8 cellular contexts compared by ENCODE assay signal in the genomic region with DNA sequence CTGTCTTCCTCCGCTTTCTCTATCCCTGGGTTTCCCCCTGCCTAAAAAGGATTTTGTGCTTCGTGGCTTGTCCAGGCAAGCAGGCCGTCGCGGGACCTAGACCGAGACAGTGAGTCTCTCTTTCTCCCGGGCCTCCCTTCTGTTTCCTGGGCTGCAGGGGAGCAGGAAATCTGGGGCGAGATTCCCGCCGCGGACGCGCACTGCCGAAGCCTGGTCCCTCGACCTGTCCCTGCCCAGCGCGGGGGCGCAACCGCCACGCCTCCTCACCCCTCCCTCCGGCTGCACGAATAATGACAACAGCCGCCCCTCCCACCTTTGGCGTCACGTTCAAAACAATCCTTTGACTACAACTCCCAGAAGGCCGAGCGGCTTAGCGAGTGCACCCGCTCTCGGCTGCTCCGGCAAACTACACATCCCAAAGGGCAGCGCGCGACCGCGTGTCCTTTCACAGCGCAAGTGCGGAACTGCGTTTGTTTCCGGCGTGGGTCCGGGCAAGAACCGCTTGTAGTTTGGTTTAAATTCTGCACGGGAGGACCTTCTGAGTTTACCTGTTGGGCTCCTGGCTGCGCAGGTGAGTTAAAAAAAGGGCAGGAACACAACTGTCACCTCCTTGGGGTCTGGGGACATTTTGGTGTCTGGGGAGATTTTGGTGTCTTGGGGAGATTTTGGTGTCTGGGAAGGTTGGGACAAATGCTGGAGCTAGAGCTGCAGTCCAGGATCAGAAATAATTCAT. TPM values are rescaled to one million over a fixed set of nuclear protein-coding genes. Genes with fewer than 3 reads are reported as not detected.
DNase-seq lines count a peak whose midpoint lies in the region; ATAC-seq and TF ChIP-seq lines count a peak whose summit lies in the region.

A gene (plus strand): TSS at position 473 of the 733 bp plus-strand sequence. CDS start 1,715 bp downstream, outside the sequence.

- DNase-seq in NCI-H748 (lab: John Stamatoyannopoulos, UW; ENCODE audit: unreplicated experiment) (peak; percentile 99), left lung (peak; percentile 99 to 100)
- DNase-seq in activated CD4-positive, alpha-beta T cell treated with anti-CD3 and anti-CD28 coated beads, Interleukin-2, amount 50 U/mL, for 1 hour, result peak; percentile 99
- peak; percentile 95 to 99 for DNase-seq in stimulated activated CD4-positive, alpha-beta T cell treated with anti-CD3 and anti-CD28 coated beads, Interleukin-2, amount 100 ng/mL, for 48 hours

- peak within 1 kb of the TSS; percentile 84 to 96 (median 93) for H3K4me2 ChIP-seq in BLaER1 treated with 17β-estradiol and CSF1 and Interleukin-3, amounts not matched to agents 10 nM and 100 nM

- peaks cover 32 to 39% (median 36%) of the 10 kb centered on the region in 11 experiments for H3K36me3 ChIP-seq in BLaER1 treated with 17β-estradiol and CSF1 and Interleukin-3, amounts not matched to agents 10 nM and 100 nM
- peaks cover 0 to 35% of the 10 kb centered on the region in 2 donors for H3K36me3 ChIP-seq in left lung

- intact Hi-C loops in dendritic cell treated with granulocyte-macrophage colony-stimulating factor and Interleukin-4, amounts not matched to agents 40 ng/mL and 50 ng/mL, for 4 days (cut with micrococcal nuclease), result loop anchor here (1.0 kb wide), 3 partner anchors 10 to 84 kb away; a partner anchor contains a TSS
- intact Hi-C loops in left lung (cut with DNase I), result no loop called here

- H3K4me1 Mint-ChIP-seq in dendritic cell treated with granulocyte-macrophage colony-stimulating factor and Interleukin-4, amounts not matched to agents 40 ng/mL and 50 ng/mL, for 4 days (ENCODE audit: low read depth), result peaks cover 51% of the 10 kb centered on the region

- peak within 1 kb of the TSS; percentile 92 for H3K27ac Mint-ChIP-seq in dendritic cell treated with granulocyte-macrophage colony-stimulating factor and Interleukin-4, amounts not matched to agents 40 ng/mL and 50 ng/mL, for 4 days

- TF ChIP-seq CTCF in left lung (IDR thresholded peaks at IDR 0.05), result no peak

- H3K4me3 Mint-ChIP-seq in dendritic cell treated with granulocyte-macrophage colony-stimulating factor and Interleukin-4, amounts not matched to agents 40 ng/mL and 50 ng/mL, for 4 days, result peak within 1 kb of the TSS; percentile 99

- peak; percentile 98 for ATAC-seq in GM19351 (IDR thresholded peaks at IDR 0.05; ENCODE audit: unreplicated experiment)
- peak; percentile 99 for ATAC-seq in HG03521 (IDR thresholded peaks at IDR 0.05; ENCODE audit: unreplicated experiment)
- ATAC-seq in left lung, result peak; percentile 99

- peak within 1 kb of the TSS; percentile 66 to 95 (median 76) for H3K4me3 ChIP-seq in BLaER1 treated with 17β-estradiol and CSF1 and Interleukin-3, amounts not matched to agents 10 nM and 100 nM
- peak within 1 kb of the TSS; percentile 59 to 78 for H3K4me3 ChIP-seq in left lung

- H3K4me1 ChIP-seq in BLaER1 treated with 17β-estradiol and CSF1 and Interleukin-3, amounts not matched to agents 10 nM and 100 nM, result peaks cover 22 to 51% (median 34%) of the 10 kb centered on the region in 10 experiments
- H3K4me1 ChIP-seq in left lung, result peaks cover 7 to 28% of the 10 kb centered on the region in 2 donors

- H3K27me3 Mint-ChIP-seq in dendritic cell treated with granulocyte-macrophage colony-stimulating factor and Interleukin-4, amounts not matched to agents 40 ng/mL and 50 ng/mL, for 4 days, result no peaks in the 10 kb centered on the region

- peaks cover 0 to 45% (median 18%) of the 10 kb centered on the region in 11 experiments; a peak in 12 of 22 replicates for H4K20me1 ChIP-seq in BLaER1 treated with 17β-estradiol and CSF1 and Interleukin-3, amounts not matched to agents 10 nM and 100 nM

- H3K9me3 ChIP-seq in BLaER1 treated with 17β-estradiol and CSF1 and Interleukin-3, amounts not matched to agents 10 nM and 100 nM (replicated peaks in 1 of 11), result no peaks in the 10 kb centered on the region
- no peaks in the 10 kb centered on the region for H3K9me3 ChIP-seq in left lung

- peak within 1 kb of the TSS; percentile 78 to 92 (median 84) for H3K9ac ChIP-seq in BLaER1 treated with 17β-estradiol and CSF1 and Interleukin-3, amounts not matched to agents 10 nM and 100 nM

- no peaks in the 10 kb centered on the region for H3K9me3 Mint-ChIP-seq in dendritic cell treated with granulocyte-macrophage colony-stimulating factor and Interleukin-4, amounts not matched to agents 40 ng/mL and 50 ng/mL, for 4 days

- peaks cover 46% of the 10 kb centered on the region for H3K36me3 Mint-ChIP-seq in dendritic cell treated with granulocyte-macrophage colony-stimulating factor and Interleukin-4, amounts not matched to agents 40 ng/mL and 50 ng/mL, for 4 days (ENCODE audit: low read depth)

- no peaks in the 10 kb centered on the region for H3K27me3 ChIP-seq in BLaER1 treated with 17β-estradiol and CSF1 and Interleukin-3, amounts not matched to agents 10 nM and 100 nM
- H3K27me3 ChIP-seq in left lung, result peaks cover 0 to 3% of the 10 kb centered on the region in 2 donors

- H3K27ac ChIP-seq in BLaER1 treated with 17β-estradiol and CSF1 and Interleukin-3, amounts not matched to agents 10 nM and 100 nM, result peak within 1 kb of the TSS; percentile 66 to 83 (median 77)
- H3K27ac ChIP-seq in left lung, result peak within 1 kb of the TSS; percentile 83 to 88

RNA-seq across cellular contexts. Expression of the gene that starts here (rescaled TPM):
- total RNA-seq in left lung, result 10 to 100 TPM; 10.1 to 13.1 TPM

Comparison
In these comparisons a context has a peak if more than half of its experiments do, and no peak if none do; other contexts are left out.
1. Peak in every context shown above with its lines: DNase-seq, ATAC-seq, H3K4me3 ChIP-seq and H3K27ac ChIP-seq.